ENCODE assay signal across 10 cellular contexts in genomic region chr6:167429353-167429752, GRCh38.
"Had no signal": no experiment of that assay in that cellular context is flagged by ENCODE, and none has a peak within 500 bp of the region (broad histone marks: within the 10 kb centered on the region; RNA-seq: fewer than 3 reads in every experiment).

No MANE protein-coding gene starts in this region.

- H3K27ac ChIP-seq: GM23248 had no signal

- ATAC-seq: GM23338, HCT116 had no signal

- H3K4me3 ChIP-seq: GM23248, GM23338, HAP-1 had no signal

- H3K9ac ChIP-seq: GM23248 had no signal

- H3K9me3 ChIP-seq: HAP-1 had no signal

- H3K36me3 ChIP-seq: HAP-1 had no signal

- FAIRE-seq: H54 had no signal

- DNase-seq: GM23248, GOT3, H7, H9, HCEC 1CT, HFFc6 had no signal

- H3K4me2 ChIP-seq: GM23338 had no signal

- H2AFZ ChIP-seq: GM23248, GM23338 had no signal
